In the genomic region with DNA sequence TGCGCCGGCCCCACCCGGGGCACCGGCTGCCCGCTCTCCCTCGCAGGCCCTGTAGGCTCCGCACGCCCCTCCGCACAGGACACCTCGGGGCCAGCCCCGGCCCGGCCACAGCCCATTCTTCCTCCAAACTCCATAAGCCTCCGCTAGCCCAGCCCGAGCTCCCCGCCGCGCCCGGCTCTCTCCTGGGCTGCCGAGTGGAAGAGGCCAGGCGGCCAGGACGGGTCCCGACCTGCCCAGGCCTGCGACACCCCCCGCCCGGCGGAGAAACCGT, we compare ENCODE assay signal across 8 cellular contexts. TPM values are rescaled to one million over a fixed set of nuclear protein-coding genes. Genes with fewer than 3 reads are reported as not detected.
DNase-seq lines count a peak whose midpoint lies in the region; ATAC-seq, FAIRE-seq and TF ChIP-seq lines count a peak whose summit lies in the region.

No MANE protein-coding gene starts in this region.

- H3K79me2 ChIP-seq in astrocyte (ENCODE audit: insufficient read depth, low read length): peaks cover 95% of the 10 kb centered on the region
- peaks cover 82% of the 10 kb centered on the region for H3K79me2 ChIP-seq in smooth muscle cell (ENCODE audit: low read depth)

- no peaks in the 10 kb centered on the region for H3F3A ChIP-seq in smooth muscle cell (ENCODE audit: low read depth)

- peaks cover 38% of the 10 kb centered on the region for H4K20me1 ChIP-seq in astrocyte (ENCODE audit: insufficient read depth, low read length)
- H4K20me1 ChIP-seq in smooth muscle cell (ENCODE audit: low read depth): peaks cover 45% of the 10 kb centered on the region

- no peaks in the 10 kb centered on the region for H3K27me3 Mint-ChIP-seq in astrocyte (ENCODE audit: low read depth, unreplicated experiment)

- no peaks in the 10 kb centered on the region for H3K9me3 Mint-ChIP-seq in astrocyte (ENCODE audit: unreplicated experiment)

- H2AFZ ChIP-seq in astrocyte (ENCODE audit: low read depth, low read length): peak overlapping the region; percentile 57
- H2AFZ ChIP-seq in smooth muscle cell (ENCODE audit: low read depth): peak overlapping the region; percentile 73

- peaks cover 15% of the 10 kb centered on the region for H3K4me1 ChIP-seq in astrocyte (ENCODE audit: insufficient read depth, low read length)
- peaks cover 8% of the 10 kb centered on the region for H3K4me1 ChIP-seq in iPS-18a (ENCODE audit: control insufficient read depth, low read depth, low read length)
- H3K4me1 ChIP-seq in smooth muscle cell (ENCODE audit: low read depth): peaks cover 23% of the 10 kb centered on the region

- 1% methylated on average over 26 of the region's 27 CpGs for WGBS in smooth muscle cell (ENCODE audit: low lambda C conversion rate)

- H3K9me3 ChIP-seq in astrocyte (ENCODE audit: insufficient read depth, low read depth, low read length) (no peaks in the 10 kb centered on the region), iPS-18a (ENCODE audit: control insufficient read depth, low read depth, low read length) (no peaks in the 10 kb centered on the region), smooth muscle cell (replicated peaks; ENCODE audit: low read depth) (no peaks in the 10 kb centered on the region)

- ATAC-seq in GM18505 (IDR thresholded peaks at IDR 0.05; ENCODE audit: unreplicated experiment) (peak; percentile 36), HG02973 (IDR thresholded peaks at IDR 0.05; ENCODE audit: unreplicated experiment) (peak; percentile 28)

- H3K27ac ChIP-seq in astrocyte (ENCODE audit: low read depth, low read length) (peak overlapping the region; percentile 91), iPS-18a (ENCODE audit: low read length) (peak overlapping the region; percentile 47), smooth muscle cell (ENCODE audit: low read depth) (peak overlapping the region; percentile 85)

- H3K4me2 ChIP-seq in astrocyte (ENCODE audit: low read length) (peak overlapping the region; percentile 95), smooth muscle cell (peak overlapping the region; percentile 97)

- peaks cover 9% of the 10 kb centered on the region for H3K4me1 Mint-ChIP-seq in astrocyte (ENCODE audit: low read depth, unreplicated experiment)

- FAIRE-seq in astrocyte (lab: Jason Lieb, UNC): no peak

- TF ChIP-seq CTCF in astrocyte (IDR thresholded peaks at IDR 0.05; ENCODE audit: insufficient read depth, low read depth, low read length): no peak
- no peak for TF ChIP-seq CTCF in smooth muscle cell (IDR thresholded peaks at IDR 0.05; ENCODE audit: borderline replicate concordance, insufficient read depth, poor library complexity, severe bottlenecking)

- no peaks in the 10 kb centered on the region for H3K27me3 ChIP-seq in astrocyte (ENCODE audit: insufficient read depth, low read length)
- no peaks in the 10 kb centered on the region for H3K27me3 ChIP-seq in iPS-18a (ENCODE audit: control insufficient read depth, insufficient read depth, low read length)
- no peaks in the 10 kb centered on the region for H3K27me3 ChIP-seq in smooth muscle cell (ENCODE audit: low read depth)

- no peaks in the 10 kb centered on the region for H3K36me3 Mint-ChIP-seq in astrocyte (ENCODE audit: low read depth, unreplicated experiment)

- H3K4me3 ChIP-seq in astrocyte (ENCODE audit: insufficient read depth, low read depth, low read length) (peak overlapping the region; percentile 98), iPS-18a (ENCODE audit: low read length) (peak overlapping the region; percentile 83), smooth muscle cell (peak overlapping the region; percentile 94)

- H3K27ac Mint-ChIP-seq in astrocyte (ENCODE audit: unreplicated experiment): peak overlapping the region; percentile 82

- no peaks in the 10 kb centered on the region for H3K36me3 ChIP-seq in astrocyte (ENCODE audit: insufficient read depth, low read length)
- no peaks in the 10 kb centered on the region for H3K36me3 ChIP-seq in iPS-18a (ENCODE audit: control insufficient read depth, low read depth, low read length)
- H3K36me3 ChIP-seq in smooth muscle cell (ENCODE audit: low read depth): no peaks in the 10 kb centered on the region

- peak overlapping the region; percentile 96 for H3K9ac ChIP-seq in astrocyte (ENCODE audit: low read length)
- peak overlapping the region; percentile 90 for H3K9ac ChIP-seq in iPS-18a (ENCODE audit: low read length)
- peak overlapping the region; percentile 94 for H3K9ac ChIP-seq in smooth muscle cell (ENCODE audit: low read depth)

- DNase-seq in 8988T (peak; percentile 29), OCI-M1 (lab: John Stamatoyannopoulos, UW) (peak; percentile 40), astrocyte (ENCODE audit: low read depth) (no peak), smooth muscle cell (lab: John Stamatoyannopoulos, UW; ENCODE audit: unreplicated experiment) (no peak), SKM-1 (lab: John Stamatoyannopoulos, UW; ENCODE audit: unreplicated experiment) (no peak)

- peak overlapping the region; percentile 96 for H3K4me3 Mint-ChIP-seq in astrocyte (ENCODE audit: unreplicated experiment)

- no peak for TF ChIP-seq POLR2A in GM18505 (IDR thresholded peaks at IDR 0.05; ENCODE audit: borderline replicate concordance, extremely low read depth, insufficient read depth, insufficient read length)

RNA-seq across cellular contexts. Expression of gene NCOR1, which starts 0.4 kb away (rescaled TPM):
- 119 and 121 TPM in 2 replicates for total RNA-seq in astrocyte
- 87.9 and 119 TPM in 2 replicates for total RNA-seq in smooth muscle cell
- polyA plus RNA-seq in smooth muscle cell: 79.1 and 105 TPM in 2 replicates

RNA-seq across cellular contexts. Expression of gene PIGL, which starts 2.1 kb away (rescaled TPM):
- total RNA-seq in astrocyte (21.9 and 25.5 TPM in 2 replicates), smooth muscle cell (33.5 and 56.0 TPM in 2 replicates)
- polyA plus RNA-seq in smooth muscle cell: 20.2 and 30.1 TPM in 2 replicates

Comparison
In these comparisons a context has a peak if more than half of its experiments do, and no peak if none do; other contexts are left out.
1. DNase-seq: peak in 8988T (single experiment) and OCI-M1 (single experiment); none in astrocyte (single experiment), smooth muscle cell (single experiment) and SKM-1 (single experiment).
2. Peak in every context shown above with its lines, with median percentiles within 50 percentile points of each other: H3K27ac ChIP-seq, H3K4me3 ChIP-seq and H3K9ac ChIP-seq.